Comparison of ENCODE assay signal across 25 cellular contexts in the genomic region with DNA sequence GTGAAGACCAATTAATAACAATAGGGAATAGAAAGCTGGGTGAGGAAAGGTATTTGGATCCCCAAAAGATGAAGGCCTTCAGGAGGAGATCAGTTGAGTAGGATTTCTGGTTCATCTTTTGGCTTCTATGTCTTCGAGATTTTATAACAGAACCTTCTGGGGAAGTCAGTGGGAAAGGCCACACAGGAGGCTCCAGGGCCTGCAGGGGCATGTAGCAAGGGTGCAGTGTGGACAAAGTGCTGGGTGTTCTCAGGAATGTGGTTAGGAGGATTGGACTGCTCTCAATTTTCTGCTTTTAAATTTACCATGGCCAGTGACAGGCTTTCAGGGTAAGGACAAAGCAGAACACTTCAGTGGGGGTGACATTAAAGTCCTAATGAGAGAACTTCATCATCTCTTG.
"Had no signal": no experiment of that assay in that cellular context is flagged by ENCODE, and none has a peak within 500 bp of the region (broad histone marks: within the 10 kb centered on the region; RNA-seq: fewer than 3 reads in every experiment).

No MANE protein-coding gene starts in this region.

- H3K79me2 ChIP-seq: hepatocyte had no signal

- H3K9me3 ChIP-seq: colonic mucosa, gastroesophageal sphincter, heart left ventricle, left lung, neutrophil, pancreas, right atrium auricular region, suprapubic skin, vagina had no signal

- DNase-seq: colonic mucosa; effector CD8-positive, alpha-beta T cell; endodermal cell; erythroblast; foreskin fibroblast; heart left ventricle; kidney; left lung; mesendoderm; midbrain; naive B cell; pancreas; small intestine; stimulated activated CD4-positive, alpha-beta T cell treated with anti-CD3 and anti-CD28 coated beads, Interleukin-2, amount 100 ng/mL, for 24 hours; stimulated activated CD4-positive, alpha-beta T cell treated with anti-CD3 and anti-CD28 coated beads, Interleukin-4, amount 100 ng/mL, for 4 hours; trophoblast cell had no signal

- H3K27me3 ChIP-seq: colonic mucosa, gastroesophageal sphincter, heart left ventricle, left lung, neutrophil, pancreas, right atrium auricular region, suprapubic skin, vagina had no signal

- H3K36me3 ChIP-seq: cardiac muscle cell, colonic mucosa, gastroesophageal sphincter, heart left ventricle, left lung, neutrophil, pancreas, right atrium auricular region, suprapubic skin, vagina had no signal

- H3K4me2 ChIP-seq: hepatocyte had no signal

- H3K4me3 ChIP-seq: cardiac muscle cell, colonic mucosa, gastroesophageal sphincter, heart left ventricle, hepatocyte, left lung, pancreas, right atrium auricular region, suprapubic skin, vagina had no signal

- H3K27ac ChIP-seq: cardiac muscle cell, colonic mucosa, gastroesophageal sphincter, hepatocyte, left lung, neutrophil, pancreas, right atrium auricular region, suprapubic skin, vagina had no signal

- H2AFZ ChIP-seq: hepatocyte had no signal

- ATAC-seq: gastroesophageal sphincter; left lung; natural killer cell treated with Interleukin-12 subunit alpha and Interleukin-12 subunit beta and Interleukin-15 and Interleukin-18, amount 100 ng/mL, for 72 hours; pancreas; stimulated activated memory B cell treated with anti-CD40 and anti-IgM and Interleukin-4, amounts not matched to agents 10 μg/mL and 1 μg/mL and 100 μg/mL, for 72 hours had no signal

- H3K4me1 ChIP-seq: colonic mucosa, gastroesophageal sphincter, heart left ventricle, left lung, pancreas, right atrium auricular region, suprapubic skin, vagina had no signal
